In the genomic region with DNA sequence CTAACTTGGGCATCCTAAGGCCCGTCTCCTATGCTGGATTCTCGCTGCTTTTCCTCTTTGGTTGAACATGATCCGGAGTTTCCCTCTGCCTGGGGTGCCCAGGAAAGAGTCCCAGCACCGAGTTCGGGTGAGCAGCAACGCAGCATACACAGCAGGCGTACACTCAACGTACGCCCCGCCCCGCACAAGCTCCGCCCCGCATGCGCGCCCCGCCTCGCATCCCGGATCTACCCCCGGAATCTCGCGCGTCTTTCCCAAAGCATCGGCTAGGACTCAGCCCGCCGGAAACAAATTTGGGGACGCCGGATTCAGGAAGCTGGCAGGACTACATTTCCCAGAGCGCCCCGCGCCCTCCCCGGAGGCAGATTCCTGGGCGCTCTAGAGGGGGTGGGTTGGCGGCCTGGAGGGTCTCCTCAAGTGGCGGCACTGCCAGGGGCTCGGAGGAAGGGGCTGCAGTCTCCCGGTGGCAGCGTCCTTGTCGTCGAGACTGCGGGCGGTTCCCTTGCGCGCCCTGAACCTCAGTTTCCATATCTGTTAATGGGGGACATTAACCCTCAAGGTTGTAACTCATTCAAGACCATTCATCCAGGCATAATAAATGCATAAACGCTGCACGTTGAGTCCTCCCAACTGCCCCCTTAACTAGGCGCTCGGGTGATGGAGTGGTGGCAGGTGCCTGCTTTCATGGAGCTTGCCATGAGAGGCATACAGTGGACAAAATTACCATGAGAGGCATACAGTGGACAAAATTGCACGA, we compare ENCODE assay signal across 1 cellular context.
TF ChIP-seq lines count a peak whose summit lies in the region.

No MANE protein-coding gene starts in this region.

TF ChIP-seq in HepG2, 621 proteins besides CTCF, POLR2A, EP300 and RAD21 (continued from another document and continues in another):
- TF ChIP-seq, protein P1, sequence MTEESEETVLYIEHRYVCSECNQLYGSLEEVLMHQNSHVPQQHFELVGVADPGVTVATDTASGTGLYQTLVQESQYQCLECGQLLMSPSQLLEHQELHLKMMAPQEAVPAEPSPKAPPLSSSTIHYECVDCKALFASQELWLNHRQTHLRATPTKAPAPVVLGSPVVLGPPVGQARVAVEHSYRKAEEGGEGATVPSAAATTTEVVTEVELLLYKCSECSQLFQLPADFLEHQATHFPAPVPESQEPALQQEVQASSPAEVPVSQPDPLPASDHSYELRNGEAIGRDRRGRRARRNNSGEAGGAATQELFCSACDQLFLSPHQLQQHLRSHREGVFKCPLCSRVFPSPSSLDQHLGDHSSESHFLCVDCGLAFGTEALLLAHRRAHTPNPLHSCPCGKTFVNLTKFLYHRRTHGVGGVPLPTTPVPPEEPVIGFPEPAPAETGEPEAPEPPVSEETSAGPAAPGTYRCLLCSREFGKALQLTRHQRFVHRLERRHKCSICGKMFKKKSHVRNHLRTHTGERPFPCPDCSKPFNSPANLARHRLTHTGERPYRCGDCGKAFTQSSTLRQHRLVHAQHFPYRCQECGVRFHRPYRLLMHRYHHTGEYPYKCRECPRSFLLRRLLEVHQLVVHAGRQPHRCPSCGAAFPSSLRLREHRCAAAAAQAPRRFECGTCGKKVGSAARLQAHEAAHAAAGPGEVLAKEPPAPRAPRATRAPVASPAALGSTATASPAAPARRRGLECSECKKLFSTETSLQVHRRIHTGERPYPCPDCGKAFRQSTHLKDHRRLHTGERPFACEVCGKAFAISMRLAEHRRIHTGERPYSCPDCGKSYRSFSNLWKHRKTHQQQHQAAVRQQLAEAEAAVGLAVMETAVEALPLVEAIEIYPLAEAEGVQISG (CRISPR knock-in tag; IDR thresholded peaks at IDR 0.05), result peak; percentile 87
- peak; percentile 36; the same call in 1 of the 2 replicates for TF ChIP-seq SALL2 (CRISPR knock-in tag; IDR thresholded peaks at IDR 0.05)
- TF ChIP-seq ZBTB7A (CRISPR knock-in tag; IDR thresholded peaks at IDR 0.05), result 0 out of 2 replicates have a peak, but pooled peaks have one; percentile 18
- no peak for TF ChIP-seq ZNF138 (CRISPR knock-in tag; IDR thresholded peaks at IDR 0.05; ENCODE audit: low read depth)
- TF ChIP-seq ISX (CRISPR knock-in tag; conservative IDR thresholded peaks at IDR 0.05), result no peak
- no peak for TF ChIP-seq SMARCE1 (IDR thresholded peaks at IDR 0.05; ENCODE audit: borderline replicate concordance)
- TF ChIP-seq, protein P2, sequence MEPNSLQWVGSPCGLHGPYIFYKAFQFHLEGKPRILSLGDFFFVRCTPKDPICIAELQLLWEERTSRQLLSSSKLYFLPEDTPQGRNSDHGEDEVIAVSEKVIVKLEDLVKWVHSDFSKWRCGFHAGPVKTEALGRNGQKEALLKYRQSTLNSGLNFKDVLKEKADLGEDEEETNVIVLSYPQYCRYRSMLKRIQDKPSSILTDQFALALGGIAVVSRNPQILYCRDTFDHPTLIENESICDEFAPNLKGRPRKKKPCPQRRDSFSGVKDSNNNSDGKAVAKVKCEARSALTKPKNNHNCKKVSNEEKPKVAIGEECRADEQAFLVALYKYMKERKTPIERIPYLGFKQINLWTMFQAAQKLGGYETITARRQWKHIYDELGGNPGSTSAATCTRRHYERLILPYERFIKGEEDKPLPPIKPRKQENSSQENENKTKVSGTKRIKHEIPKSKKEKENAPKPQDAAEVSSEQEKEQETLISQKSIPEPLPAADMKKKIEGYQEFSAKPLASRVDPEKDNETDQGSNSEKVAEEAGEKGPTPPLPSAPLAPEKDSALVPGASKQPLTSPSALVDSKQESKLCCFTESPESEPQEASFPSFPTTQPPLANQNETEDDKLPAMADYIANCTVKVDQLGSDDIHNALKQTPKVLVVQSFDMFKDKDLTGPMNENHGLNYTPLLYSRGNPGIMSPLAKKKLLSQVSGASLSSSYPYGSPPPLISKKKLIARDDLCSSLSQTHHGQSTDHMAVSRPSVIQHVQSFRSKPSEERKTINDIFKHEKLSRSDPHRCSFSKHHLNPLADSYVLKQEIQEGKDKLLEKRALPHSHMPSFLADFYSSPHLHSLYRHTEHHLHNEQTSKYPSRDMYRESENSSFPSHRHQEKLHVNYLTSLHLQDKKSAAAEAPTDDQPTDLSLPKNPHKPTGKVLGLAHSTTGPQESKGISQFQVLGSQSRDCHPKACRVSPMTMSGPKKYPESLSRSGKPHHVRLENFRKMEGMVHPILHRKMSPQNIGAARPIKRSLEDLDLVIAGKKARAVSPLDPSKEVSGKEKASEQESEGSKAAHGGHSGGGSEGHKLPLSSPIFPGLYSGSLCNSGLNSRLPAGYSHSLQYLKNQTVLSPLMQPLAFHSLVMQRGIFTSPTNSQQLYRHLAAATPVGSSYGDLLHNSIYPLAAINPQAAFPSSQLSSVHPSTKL (CRISPR knock-in tag; IDR thresholded peaks at IDR 0.05), result 0 out of 2 replicates have a peak, but pooled peaks have one; percentile 25
- TF ChIP-seq, protein P3, sequence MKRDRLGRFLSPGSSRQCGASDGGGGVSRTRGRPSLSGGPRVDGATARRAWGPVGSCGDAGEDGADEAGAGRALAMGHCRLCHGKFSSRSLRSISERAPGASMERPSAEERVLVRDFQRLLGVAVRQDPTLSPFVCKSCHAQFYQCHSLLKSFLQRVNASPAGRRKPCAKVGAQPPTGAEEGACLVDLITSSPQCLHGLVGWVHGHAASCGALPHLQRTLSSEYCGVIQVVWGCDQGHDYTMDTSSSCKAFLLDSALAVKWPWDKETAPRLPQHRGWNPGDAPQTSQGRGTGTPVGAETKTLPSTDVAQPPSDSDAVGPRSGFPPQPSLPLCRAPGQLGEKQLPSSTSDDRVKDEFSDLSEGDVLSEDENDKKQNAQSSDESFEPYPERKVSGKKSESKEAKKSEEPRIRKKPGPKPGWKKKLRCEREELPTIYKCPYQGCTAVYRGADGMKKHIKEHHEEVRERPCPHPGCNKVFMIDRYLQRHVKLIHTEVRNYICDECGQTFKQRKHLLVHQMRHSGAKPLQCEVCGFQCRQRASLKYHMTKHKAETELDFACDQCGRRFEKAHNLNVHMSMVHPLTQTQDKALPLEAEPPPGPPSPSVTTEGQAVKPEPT (CRISPR knock-in tag; IDR thresholded peaks at IDR 0.05; ENCODE audit: low read depth), result no peak
- TF ChIP-seq PRMT3 (CRISPR knock-in tag; IDR thresholded peaks at IDR 0.05; ENCODE audit: borderline replicate concordance, low read depth), result peak; percentile 7; the same call in 1 of the 2 replicates
- TF ChIP-seq ZZZ3 (CRISPR knock-in tag; IDR thresholded peaks at IDR 0.05; ENCODE audit: borderline replicate concordance), result peak; percentile 53; the same call in 1 of the 2 replicates
- TF ChIP-seq RFX1 (IDR thresholded peaks at IDR 0.05), result no peak
- TF ChIP-seq, protein P4, sequence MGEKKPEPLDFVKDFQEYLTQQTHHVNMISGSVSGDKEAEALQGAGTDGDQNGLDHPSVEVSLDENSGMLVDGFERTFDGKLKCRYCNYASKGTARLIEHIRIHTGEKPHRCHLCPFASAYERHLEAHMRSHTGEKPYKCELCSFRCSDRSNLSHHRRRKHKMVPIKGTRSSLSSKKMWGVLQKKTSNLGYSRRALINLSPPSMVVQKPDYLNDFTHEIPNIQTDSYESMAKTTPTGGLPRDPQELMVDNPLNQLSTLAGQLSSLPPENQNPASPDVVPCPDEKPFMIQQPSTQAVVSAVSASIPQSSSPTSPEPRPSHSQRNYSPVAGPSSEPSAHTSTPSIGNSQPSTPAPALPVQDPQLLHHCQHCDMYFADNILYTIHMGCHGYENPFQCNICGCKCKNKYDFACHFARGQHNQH (CRISPR knock-in tag; IDR thresholded peaks at IDR 0.05), result peak; percentile 84
- TF ChIP-seq IKZF1 (IDR thresholded peaks at IDR 0.05), result no peak
- 0 out of 2 replicates have a peak, but pooled peaks have one; percentile 42 for TF ChIP-seq RARA (CRISPR knock-in tag; IDR thresholded peaks at IDR 0.05)
- TF ChIP-seq MXD4 (CRISPR knock-in tag; IDR thresholded peaks at IDR 0.05), result 0 out of 2 replicates have a peak, but pooled peaks have one; percentile 26
- TF ChIP-seq KDM5A (IDR thresholded peaks at IDR 0.05; ENCODE audit: borderline replicate concordance, low read length), result no peak; the same call in 1 of the 2 replicates
- 0 out of 2 replicates have a peak, but pooled peaks have one; percentile 38 for TF ChIP-seq ZNF766 (CRISPR knock-in tag; IDR thresholded peaks at IDR 0.05; ENCODE audit: borderline replicate concordance)
- TF ChIP-seq ZKSCAN5 (CRISPR knock-in tag; IDR thresholded peaks at IDR 0.05), result no peak
- TF ChIP-seq, protein P5, sequence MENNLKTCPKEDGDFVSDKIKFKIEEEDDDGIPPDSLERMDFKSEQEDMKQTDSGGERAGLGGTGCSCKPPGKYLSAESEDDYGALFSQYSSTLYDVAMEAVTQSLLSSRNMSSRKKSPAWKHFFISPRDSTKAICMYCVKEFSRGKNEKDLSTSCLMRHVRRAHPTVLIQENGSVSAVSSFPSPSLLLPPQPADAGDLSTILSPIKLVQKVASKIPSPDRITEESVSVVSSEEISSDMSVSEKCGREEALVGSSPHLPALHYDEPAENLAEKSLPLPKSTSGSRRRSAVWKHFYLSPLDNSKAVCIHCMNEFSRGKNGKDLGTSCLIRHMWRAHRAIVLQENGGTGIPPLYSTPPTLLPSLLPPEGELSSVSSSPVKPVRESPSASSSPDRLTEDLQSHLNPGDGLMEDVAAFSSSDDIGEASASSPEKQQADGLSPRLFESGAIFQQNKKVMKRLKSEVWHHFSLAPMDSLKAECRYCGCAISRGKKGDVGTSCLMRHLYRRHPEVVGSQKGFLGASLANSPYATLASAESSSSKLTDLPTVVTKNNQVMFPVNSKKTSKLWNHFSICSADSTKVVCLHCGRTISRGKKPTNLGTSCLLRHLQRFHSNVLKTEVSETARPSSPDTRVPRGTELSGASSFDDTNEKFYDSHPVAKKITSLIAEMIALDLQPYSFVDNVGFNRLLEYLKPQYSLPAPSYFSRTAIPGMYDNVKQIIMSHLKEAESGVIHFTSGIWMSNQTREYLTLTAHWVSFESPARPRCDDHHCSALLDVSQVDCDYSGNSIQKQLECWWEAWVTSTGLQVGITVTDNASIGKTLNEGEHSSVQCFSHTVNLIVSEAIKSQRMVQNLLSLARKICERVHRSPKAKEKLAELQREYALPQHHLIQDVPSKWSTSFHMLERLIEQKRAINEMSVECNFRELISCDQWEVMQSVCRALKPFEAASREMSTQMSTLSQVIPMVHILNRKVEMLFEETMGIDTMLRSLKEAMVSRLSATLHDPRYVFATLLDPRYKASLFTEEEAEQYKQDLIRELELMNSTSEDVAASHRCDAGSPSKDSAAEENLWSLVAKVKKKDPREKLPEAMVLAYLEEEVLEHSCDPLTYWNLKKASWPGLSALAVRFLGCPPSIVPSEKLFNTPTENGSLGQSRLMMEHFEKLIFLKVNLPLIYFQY (CRISPR knock-in tag; IDR thresholded peaks at IDR 0.05; ENCODE audit: borderline replicate concordance), result no peak
- TF ChIP-seq FOXA3 (CRISPR knock-in tag; IDR thresholded peaks at IDR 0.05), result peak; percentile 47
- peak; percentile 97 for TF ChIP-seq CHD4 (IDR thresholded peaks at IDR 0.05; ENCODE audit: borderline replicate concordance, low read length)
- TF ChIP-seq ZNF484 (CRISPR knock-in tag; IDR thresholded peaks at IDR 0.05; ENCODE audit: borderline replicate concordance, low read depth), result no peak
- peak; percentile 73; the same call in 1 of the 2 replicates for TF ChIP-seq ELF4 (CRISPR knock-in tag; IDR thresholded peaks at IDR 0.05; ENCODE audit: borderline replicate concordance)
- TF ChIP-seq, protein P6, sequence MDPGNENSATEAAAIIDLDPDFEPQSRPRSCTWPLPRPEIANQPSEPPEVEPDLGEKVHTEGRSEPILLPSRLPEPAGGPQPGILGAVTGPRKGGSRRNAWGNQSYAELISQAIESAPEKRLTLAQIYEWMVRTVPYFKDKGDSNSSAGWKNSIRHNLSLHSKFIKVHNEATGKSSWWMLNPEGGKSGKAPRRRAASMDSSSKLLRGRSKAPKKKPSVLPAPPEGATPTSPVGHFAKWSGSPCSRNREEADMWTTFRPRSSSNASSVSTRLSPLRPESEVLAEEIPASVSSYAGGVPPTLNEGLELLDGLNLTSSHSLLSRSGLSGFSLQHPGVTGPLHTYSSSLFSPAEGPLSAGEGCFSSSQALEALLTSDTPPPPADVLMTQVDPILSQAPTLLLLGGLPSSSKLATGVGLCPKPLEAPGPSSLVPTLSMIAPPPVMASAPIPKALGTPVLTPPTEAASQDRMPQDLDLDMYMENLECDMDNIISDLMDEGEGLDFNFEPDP (CRISPR knock-in tag; conservative IDR thresholded peaks at IDR 0.05), result no peak
- TF ChIP-seq, protein P7, sequence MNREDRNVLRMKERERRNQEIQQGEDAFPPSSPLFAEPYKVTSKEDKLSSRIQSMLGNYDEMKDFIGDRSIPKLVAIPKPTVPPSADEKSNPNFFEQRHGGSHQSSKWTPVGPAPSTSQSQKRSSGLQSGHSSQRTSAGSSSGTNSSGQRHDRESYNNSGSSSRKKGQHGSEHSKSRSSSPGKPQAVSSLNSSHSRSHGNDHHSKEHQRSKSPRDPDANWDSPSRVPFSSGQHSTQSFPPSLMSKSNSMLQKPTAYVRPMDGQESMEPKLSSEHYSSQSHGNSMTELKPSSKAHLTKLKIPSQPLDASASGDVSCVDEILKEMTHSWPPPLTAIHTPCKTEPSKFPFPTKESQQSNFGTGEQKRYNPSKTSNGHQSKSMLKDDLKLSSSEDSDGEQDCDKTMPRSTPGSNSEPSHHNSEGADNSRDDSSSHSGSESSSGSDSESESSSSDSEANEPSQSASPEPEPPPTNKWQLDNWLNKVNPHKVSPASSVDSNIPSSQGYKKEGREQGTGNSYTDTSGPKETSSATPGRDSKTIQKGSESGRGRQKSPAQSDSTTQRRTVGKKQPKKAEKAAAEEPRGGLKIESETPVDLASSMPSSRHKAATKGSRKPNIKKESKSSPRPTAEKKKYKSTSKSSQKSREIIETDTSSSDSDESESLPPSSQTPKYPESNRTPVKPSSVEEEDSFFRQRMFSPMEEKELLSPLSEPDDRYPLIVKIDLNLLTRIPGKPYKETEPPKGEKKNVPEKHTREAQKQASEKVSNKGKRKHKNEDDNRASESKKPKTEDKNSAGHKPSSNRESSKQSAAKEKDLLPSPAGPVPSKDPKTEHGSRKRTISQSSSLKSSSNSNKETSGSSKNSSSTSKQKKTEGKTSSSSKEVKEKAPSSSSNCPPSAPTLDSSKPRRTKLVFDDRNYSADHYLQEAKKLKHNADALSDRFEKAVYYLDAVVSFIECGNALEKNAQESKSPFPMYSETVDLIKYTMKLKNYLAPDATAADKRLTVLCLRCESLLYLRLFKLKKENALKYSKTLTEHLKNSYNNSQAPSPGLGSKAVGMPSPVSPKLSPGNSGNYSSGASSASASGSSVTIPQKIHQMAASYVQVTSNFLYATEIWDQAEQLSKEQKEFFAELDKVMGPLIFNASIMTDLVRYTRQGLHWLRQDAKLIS (CRISPR knock-in tag; IDR thresholded peaks at IDR 0.05), result no peak
- no peak for TF ChIP-seq HNRNPH1 (optimal IDR thresholded peaks at IDR 0.05; ENCODE audit: low read depth, low read length)
- peak; percentile 62; the same call in 1 of the 2 replicates for TF ChIP-seq MED13 (CRISPR knock-in tag; IDR thresholded peaks at IDR 0.05)
- TF ChIP-seq ZNF83 (CRISPR knock-in tag; IDR thresholded peaks at IDR 0.05; ENCODE audit: borderline replicate concordance), result no peak
- TF ChIP-seq RELA (CRISPR knock-in tag; IDR thresholded peaks at IDR 0.05), result 0 out of 2 replicates have a peak, but pooled peaks have one; percentile 26
- no peak for TF ChIP-seq NPAS2 (CRISPR knock-in tag; IDR thresholded peaks at IDR 0.05; ENCODE audit: borderline replicate concordance)
- TF ChIP-seq, protein P8, sequence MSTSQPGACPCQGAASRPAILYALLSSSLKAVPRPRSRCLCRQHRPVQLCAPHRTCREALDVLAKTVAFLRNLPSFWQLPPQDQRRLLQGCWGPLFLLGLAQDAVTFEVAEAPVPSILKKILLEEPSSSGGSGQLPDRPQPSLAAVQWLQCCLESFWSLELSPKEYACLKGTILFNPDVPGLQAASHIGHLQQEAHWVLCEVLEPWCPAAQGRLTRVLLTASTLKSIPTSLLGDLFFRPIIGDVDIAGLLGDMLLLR (CRISPR knock-in tag; IDR thresholded peaks at IDR 0.05), result 0 out of 2 replicates have a peak, but pooled peaks have one; percentile 69
- TF ChIP-seq SIN3B (IDR thresholded peaks at IDR 0.05; ENCODE audit: low read length), result no peak
- TF ChIP-seq CENPT (CRISPR knock-in tag; IDR thresholded peaks at IDR 0.05; ENCODE audit: low read depth), result no peak
- peak; percentile 49 for TF ChIP-seq HOXA5 (CRISPR knock-in tag; IDR thresholded peaks at IDR 0.05)
- TF ChIP-seq NBN (conservative IDR thresholded peaks at IDR 0.05), result no peak
- TF ChIP-seq MEIS2 (CRISPR knock-in tag; IDR thresholded peaks at IDR 0.05), result peak; percentile 55; the same call in 1 of the 2 replicates
